Comparison of ENCODE assay signal across 8 cellular contexts in the genomic region with DNA sequence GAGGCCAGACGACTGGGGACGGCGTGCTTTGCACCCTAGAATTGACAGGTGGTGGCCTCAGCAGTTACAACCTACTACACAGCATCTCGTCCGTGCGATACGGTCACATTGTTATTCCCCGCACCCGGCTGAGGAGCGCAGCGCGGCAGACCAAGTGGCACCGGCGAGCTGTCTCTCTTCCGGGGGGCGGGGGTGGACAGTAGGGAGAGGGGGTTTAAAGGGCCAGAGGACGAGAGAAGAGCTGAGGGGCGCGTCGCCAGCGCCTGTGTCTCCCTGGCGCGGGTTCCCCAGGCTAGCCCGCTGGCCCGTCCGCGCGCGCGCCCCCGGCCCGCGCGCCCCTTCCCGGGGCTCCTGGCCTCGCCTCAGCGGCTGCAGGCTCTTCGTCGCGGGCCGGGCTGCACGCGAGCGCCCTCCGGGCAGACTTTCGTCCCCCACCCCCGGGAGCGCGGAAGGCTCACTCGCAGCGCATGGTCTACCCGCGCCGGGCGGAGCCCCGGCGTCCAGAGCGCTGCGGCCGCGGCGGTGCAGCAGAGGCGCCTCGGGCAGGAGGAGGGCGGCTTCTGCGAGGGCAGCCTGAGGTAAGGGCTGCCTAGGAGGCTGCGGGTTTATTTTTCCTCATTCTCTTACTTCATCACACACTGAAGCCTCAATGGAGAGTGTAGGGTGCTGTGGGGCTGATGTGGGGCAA. TPM values are rescaled to one million over a fixed set of nuclear protein-coding genes. Genes with fewer than 3 reads are reported as not detected.
DNase-seq lines count a peak whose midpoint lies in the region; ATAC-seq and TF ChIP-seq lines count a peak whose summit lies in the region.

TSS of gene PDE4B (plus strand) at position 225 of the 688 bp plus-strand sequence.

- no peaks in the 10 kb centered on the region for H3K36me3 ChIP-seq in lower lobe of right lung

- H3K27me3 Mint-ChIP-seq in Calu3 (ENCODE audit: unreplicated experiment) = peaks cover 74% of the 10 kb centered on the region
- H3K27me3 Mint-ChIP-seq in type B pancreatic cell = peaks cover 80% of the 10 kb centered on the region

- H3K4me1 Mint-ChIP-seq in Calu3 (ENCODE audit: low read depth, unreplicated experiment) = no peaks in the 10 kb centered on the region
- peaks cover 8% of the 10 kb centered on the region for H3K4me1 Mint-ChIP-seq in type B pancreatic cell (ENCODE audit: unreplicated experiment)

- intact Hi-C loops in Calu3 (cut with micrococcal nuclease; ENCODE audit: unreplicated experiment) = no loop called here
- intact Hi-C loops in lower lobe of right lung (cut with DNase I) = no loop called here

- peaks cover 2% of the 10 kb centered on the region for H3K9me3 Mint-ChIP-seq in Calu3 (ENCODE audit: low read depth, unreplicated experiment)
- peaks cover 4% of the 10 kb centered on the region for H3K9me3 Mint-ChIP-seq in type B pancreatic cell

- H3K9me3 ChIP-seq in lower lobe of right lung = peaks cover 10% of the 10 kb centered on the region

- ATAC-seq in lower lobe of right lung (peak; percentile 62 to 71), GM21390 (IDR thresholded peaks at IDR 0.05; ENCODE audit: unreplicated experiment) (no peak)

- H3K4me3 Mint-ChIP-seq in Calu3 (ENCODE audit: low read depth, unreplicated experiment) (peak within 1 kb of the TSS; percentile 59), type B pancreatic cell (peak within 1 kb of the TSS; percentile 90)

- H3K27ac Mint-ChIP-seq in Calu3 (ENCODE audit: unreplicated experiment) (no peak within 1 kb of the TSS), type B pancreatic cell (no peak within 1 kb of the TSS)

- TF ChIP-seq CTCF in Calu3 (IDR thresholded peaks at IDR 0.05; ENCODE audit: unreplicated experiment) (no peak), lower lobe of right lung (IDR thresholded peaks at IDR 0.05) (no peak), type B pancreatic cell (conservative IDR thresholded peaks at IDR 0.05) (no peak)

- CTCF ChIA-PET in Calu3 (lab: Charles Lee) = no interaction called here

- H3K27ac ChIP-seq in lower lobe of right lung = peak within 1 kb of the TSS; percentile 6

- H3K4me1 ChIP-seq in lower lobe of right lung = peaks cover 6% of the 10 kb centered on the region

- peaks cover 18% of the 10 kb centered on the region for H3K27me3 ChIP-seq in lower lobe of right lung (ENCODE audit: low read depth)

- DNase-seq in Calu3 (peak; percentile 21), KG1 (lab: John Stamatoyannopoulos, UW) (peak; percentile 27), cerebellum (ENCODE audit: low spot score) (no peak), lower lobe of right lung (peak; percentile 52), type B pancreatic cell (ENCODE audit: extremely low spot score, unreplicated experiment) (no peak)
- DNase-seq in stimulated activated naive CD4-positive, alpha-beta T cell (lab: John Stamatoyannopoulos, UW) = no peak
- no peak for DNase-seq in effector CD4-positive, alpha-beta T cell

- peak within 1 kb of the TSS; percentile 49 for H3K4me3 ChIP-seq in lower lobe of right lung

- no TSS peak for BruUV-seq in Calu3 (replicated peaks; lab: Mats Ljungman, UMichigan)

- H3K36me3 Mint-ChIP-seq in Calu3 (ENCODE audit: insufficient read depth, unreplicated experiment) (no peaks in the 10 kb centered on the region), type B pancreatic cell (no peaks in the 10 kb centered on the region)

RNA-seq across cellular contexts. Expression of gene PDE4B, which starts in this region (rescaled TPM):
- total RNA-seq in Calu3 (2022) (2.2 and 2.9 TPM in 2 replicates), cerebellum (122 TPM), lower lobe of right lung (26.9 TPM), type B pancreatic cell (ENCODE audit: low replicate concordance) (2.8 and 4.7 TPM in 2 replicates)

Comparison
In these comparisons a context has a peak if more than half of its experiments do, and no peak if none do; other contexts are left out.
1. DNase-seq: peak in Calu3 (single experiment), KG1 (single experiment) and lower lobe of right lung (single experiment); none in cerebellum (single experiment), type B pancreatic cell (single experiment), stimulated activated naive CD4-positive, alpha-beta T cell (0 of 6) and effector CD4-positive, alpha-beta T cell (single experiment).